Comparison of ENCODE assay signal across 1 cellular context in genomic region chr5:141637266-141637692, GRCh38.
TF ChIP-seq lines count a peak whose summit lies in the region.

No MANE protein-coding gene starts in this region.

TF ChIP-seq in K562, 482 proteins besides CTCF, POLR2A, EP300 and RAD21 (continues in another document):
- peak; percentile 13 to 55; a peak in 2 of 4 replicates for TF ChIP-seq NRF1 (conservative IDR thresholded peaks at IDR 0.05 in 1 of 2, IDR thresholded peaks at IDR 0.05 in 1 of 2)
- TF ChIP-seq, protein P1, sequence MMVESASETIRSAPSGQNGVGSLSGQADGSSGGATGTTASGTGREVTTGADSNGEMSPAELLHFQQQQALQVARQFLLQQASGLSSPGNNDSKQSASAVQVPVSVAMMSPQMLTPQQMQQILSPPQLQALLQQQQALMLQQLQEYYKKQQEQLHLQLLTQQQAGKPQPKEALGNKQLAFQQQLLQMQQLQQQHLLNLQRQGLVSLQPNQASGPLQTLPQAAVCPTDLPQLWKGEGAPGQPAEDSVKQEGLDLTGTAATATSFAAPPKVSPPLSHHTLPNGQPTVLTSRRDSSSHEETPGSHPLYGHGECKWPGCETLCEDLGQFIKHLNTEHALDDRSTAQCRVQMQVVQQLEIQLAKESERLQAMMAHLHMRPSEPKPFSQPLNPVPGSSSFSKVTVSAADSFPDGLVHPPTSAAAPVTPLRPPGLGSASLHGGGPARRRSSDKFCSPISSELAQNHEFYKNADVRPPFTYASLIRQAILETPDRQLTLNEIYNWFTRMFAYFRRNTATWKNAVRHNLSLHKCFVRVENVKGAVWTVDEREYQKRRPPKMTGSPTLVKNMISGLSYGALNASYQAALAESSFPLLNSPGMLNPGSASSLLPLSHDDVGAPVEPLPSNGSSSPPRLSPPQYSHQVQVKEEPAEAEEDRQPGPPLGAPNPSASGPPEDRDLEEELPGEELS (CRISPR knock-in tag; IDR thresholded peaks at IDR 0.05; ENCODE audit: borderline replicate concordance), result no peak
- no peak for TF ChIP-seq PHB (CRISPR knock-in tag; IDR thresholded peaks at IDR 0.05)
- TF ChIP-seq PCBP1 (IDR thresholded peaks at IDR 0.05; ENCODE audit: low read depth, low read length, poor library complexity, severe bottlenecking), result peak; percentile 76
- 0 out of 2 replicates have a peak, but pooled peaks have one; percentile 46 for TF ChIP-seq GABPA (tag; conservative IDR thresholded peaks at IDR 0.05; ENCODE audit: low read depth)
- TF ChIP-seq PKNOX1 (IDR thresholded peaks at IDR 0.05), result no peak
- no peak for TF ChIP-seq HOXB6 (CRISPR knock-in tag; IDR thresholded peaks at IDR 0.05; ENCODE audit: borderline replicate concordance)
- peak; percentile 1 for TF ChIP-seq HMGN3 (IDR thresholded peaks at IDR 0.05; ENCODE audit: borderline replicate concordance, extremely low read depth, insufficient read length, low read depth, low read length)
- TF ChIP-seq, protein P2, sequence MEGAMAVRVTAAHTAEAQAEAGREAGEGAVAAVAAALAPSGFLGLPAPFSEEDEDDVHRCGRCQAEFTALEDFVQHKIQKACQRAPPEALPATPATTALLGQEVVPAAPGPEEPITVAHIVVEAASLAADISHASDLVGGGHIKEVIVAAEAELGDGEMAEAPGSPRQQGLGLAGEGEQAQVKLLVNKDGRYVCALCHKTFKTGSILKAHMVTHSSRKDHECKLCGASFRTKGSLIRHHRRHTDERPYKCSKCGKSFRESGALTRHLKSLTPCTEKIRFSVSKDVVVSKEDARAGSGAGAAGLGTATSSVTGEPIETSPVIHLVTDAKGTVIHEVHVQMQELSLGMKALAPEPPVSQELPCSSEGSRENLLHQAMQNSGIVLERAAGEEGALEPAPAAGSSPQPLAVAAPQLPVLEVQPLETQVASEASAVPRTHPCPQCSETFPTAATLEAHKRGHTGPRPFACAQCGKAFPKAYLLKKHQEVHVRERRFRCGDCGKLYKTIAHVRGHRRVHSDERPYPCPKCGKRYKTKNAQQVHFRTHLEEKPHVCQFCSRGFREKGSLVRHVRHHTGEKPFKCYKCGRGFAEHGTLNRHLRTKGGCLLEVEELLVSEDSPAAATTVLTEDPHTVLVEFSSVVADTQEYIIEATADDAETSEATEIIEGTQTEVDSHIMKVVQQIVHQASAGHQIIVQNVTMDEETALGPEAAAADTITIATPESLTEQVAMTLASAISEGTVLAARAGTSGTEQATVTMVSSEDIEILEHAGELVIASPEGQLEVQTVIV (CRISPR knock-in tag; IDR thresholded peaks at IDR 0.05; ENCODE audit: borderline replicate concordance), result no peak
- peak; percentile 56 for TF ChIP-seq U2AF1 (optimal IDR thresholded peaks at IDR 0.05; ENCODE audit: low read depth, low read length)
- TF ChIP-seq ZNF232 (CRISPR knock-in tag; IDR thresholded peaks at IDR 0.05), result 0 out of 2 replicates have a peak, but pooled peaks have one; percentile 42
- peak in 1 of 2 experiments; percentile 12 for TF ChIP-seq E2F6 (IDR thresholded peaks at IDR 0.05; ENCODE audit: borderline replicate concordance in 1 of 2, extremely low read depth in 1 of 2, insufficient read depth in 1 of 2, insufficient read length in 1 of 2, low read depth in 1 of 2, low read length in 1 of 2, poor library complexity in 1 of 2, severe bottlenecking in 1 of 2)
- TF ChIP-seq, protein P3, sequence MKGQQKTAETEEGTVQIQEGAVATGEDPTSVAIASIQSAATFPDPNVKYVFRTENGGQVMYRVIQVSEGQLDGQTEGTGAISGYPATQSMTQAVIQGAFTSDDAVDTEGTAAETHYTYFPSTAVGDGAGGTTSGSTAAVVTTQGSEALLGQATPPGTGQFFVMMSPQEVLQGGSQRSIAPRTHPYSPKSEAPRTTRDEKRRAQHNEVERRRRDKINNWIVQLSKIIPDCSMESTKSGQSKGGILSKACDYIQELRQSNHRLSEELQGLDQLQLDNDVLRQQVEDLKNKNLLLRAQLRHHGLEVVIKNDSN (CRISPR knock-in tag; IDR thresholded peaks at IDR 0.05), result 0 out of 2 replicates have a peak, but pooled peaks have one; percentile 6
- no peak for TF ChIP-seq CREB5 (CRISPR knock-in tag; IDR thresholded peaks at IDR 0.05)
- TF ChIP-seq GATA2 (CRISPR knock-in tag; IDR thresholded peaks at IDR 0.05), result no peak
- TF ChIP-seq RBFOX2 (IDR thresholded peaks at IDR 0.05; ENCODE audit: low read depth, low read length), result peak; percentile 24
- no peak for TF ChIP-seq JUNB (CRISPR knock-in tag; conservative IDR thresholded peaks at IDR 0.05)
- no peak for TF ChIP-seq ZNF165 (CRISPR knock-in tag; IDR thresholded peaks at IDR 0.05; ENCODE audit: borderline replicate concordance)
- TF ChIP-seq ETV6 (IDR thresholded peaks at IDR 0.05; ENCODE audit: borderline replicate concordance in 1 of 2, low read depth in 2 of 2, low read length in 1 of 2), result no peak
- no peak for TF ChIP-seq ETV6 (CRISPR knock-in tag; IDR thresholded peaks at IDR 0.05; ENCODE audit: borderline replicate concordance)
- TF ChIP-seq SNRNP70 (optimal IDR thresholded peaks at IDR 0.05; ENCODE audit: low read depth, low read length), result no peak
- TF ChIP-seq NFIX (CRISPR knock-in tag; IDR thresholded peaks at IDR 0.05; ENCODE audit: low read depth), result no peak
- TF ChIP-seq EGR1 (conservative IDR thresholded peaks at IDR 0.05), result 0 out of 2 replicates have a peak, but pooled peaks have one; percentile 21
- peak; percentile 19 for TF ChIP-seq POLR2G (IDR thresholded peaks at IDR 0.05; ENCODE audit: low read depth, low read length)
- TF ChIP-seq, protein P4, sequence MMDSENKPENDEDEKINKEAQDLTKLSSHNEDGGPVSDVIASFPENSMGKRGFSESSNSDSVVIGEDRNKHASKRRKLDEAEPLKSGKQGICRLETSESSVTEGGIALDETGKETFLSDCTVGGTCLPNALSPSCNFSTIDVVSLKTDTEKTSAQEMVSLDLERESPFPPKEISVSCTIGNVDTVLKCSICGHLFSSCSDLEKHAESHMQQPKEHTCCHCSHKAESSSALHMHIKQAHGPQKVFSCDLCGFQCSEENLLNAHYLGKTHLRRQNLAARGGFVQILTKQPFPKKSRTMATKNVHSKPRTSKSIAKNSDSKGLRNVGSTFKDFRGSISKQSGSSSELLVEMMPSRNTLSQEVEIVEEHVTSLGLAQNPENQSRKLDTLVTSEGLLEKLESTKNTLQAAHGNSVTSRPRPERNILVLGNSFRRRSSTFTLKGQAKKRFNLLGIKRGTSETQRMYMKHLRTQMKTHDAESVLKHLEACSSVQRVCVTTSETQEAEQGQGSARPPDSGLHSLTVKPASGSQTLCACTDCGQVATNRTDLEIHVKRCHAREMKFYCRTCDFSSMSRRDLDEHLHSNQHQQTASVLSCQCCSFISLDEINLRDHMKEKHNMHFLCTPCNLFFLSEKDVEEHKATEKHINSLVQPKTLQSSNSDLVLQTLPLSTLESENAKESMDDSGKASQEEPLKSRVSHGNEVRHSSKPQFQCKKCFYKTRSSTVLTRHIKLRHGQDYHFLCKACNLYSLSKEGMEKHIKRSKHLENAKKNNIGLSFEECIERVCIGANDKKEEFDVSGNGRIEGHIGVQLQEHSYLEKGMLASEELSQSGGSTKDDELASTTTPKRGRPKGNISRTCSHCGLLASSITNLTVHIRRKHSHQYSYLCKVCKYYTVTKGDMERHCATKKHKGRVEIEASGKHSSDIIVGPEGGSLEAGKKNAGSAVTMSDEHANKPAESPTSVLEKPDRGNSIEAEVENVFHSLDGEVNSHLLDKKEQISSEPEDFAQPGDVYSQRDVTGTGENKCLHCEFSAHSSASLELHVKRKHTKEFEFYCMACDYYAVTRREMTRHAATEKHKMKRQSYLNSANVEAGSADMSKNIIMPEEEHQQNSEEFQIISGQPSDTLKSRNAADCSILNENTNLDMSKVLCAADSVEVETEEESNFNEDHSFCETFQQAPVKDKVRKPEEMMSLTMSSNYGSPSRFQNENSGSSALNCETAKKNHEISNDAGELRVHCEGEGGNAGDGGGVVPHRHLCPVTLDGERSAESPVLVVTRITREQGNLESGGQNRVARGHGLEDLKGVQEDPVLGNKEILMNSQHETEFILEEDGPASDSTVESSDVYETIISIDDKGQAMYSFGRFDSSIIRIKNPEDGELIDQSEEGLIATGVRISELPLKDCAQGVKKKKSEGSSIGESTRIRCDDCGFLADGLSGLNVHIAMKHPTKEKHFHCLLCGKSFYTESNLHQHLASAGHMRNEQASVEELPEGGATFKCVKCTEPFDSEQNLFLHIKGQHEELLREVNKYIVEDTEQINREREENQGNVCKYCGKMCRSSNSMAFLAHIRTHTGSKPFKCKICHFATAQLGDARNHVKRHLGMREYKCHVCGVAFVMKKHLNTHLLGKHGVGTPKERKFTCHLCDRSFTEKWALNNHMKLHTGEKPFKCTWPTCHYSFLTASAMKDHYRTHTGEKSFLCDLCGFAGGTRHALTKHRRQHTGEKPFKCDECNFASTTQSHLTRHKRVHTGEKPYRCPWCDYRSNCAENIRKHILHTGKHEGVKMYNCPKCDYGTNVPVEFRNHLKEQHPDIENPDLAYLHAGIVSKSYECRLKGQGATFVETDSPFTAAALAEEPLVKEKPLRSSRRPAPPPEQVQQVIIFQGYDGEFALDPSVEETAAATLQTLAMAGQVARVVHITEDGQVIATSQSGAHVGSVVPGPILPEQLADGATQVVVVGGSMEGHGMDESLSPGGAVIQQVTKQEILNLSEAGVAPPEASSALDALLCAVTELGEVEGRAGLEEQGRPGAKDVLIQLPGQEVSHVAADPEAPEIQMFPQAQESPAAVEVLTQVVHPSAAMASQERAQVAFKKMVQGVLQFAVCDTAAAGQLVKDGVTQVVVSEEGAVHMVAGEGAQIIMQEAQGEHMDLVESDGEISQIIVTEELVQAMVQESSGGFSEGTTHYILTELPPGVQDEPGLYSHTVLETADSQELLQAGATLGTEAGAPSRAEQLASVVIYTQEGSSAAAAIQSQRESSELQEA (IDR thresholded peaks at IDR 0.05; ENCODE audit: low read depth), result no peak
- TF ChIP-seq FOXK1 (CRISPR knock-in tag; IDR thresholded peaks at IDR 0.05; ENCODE audit: borderline replicate concordance), result peak; percentile 52; the same call in 1 of the 2 replicates
- no peak for TF ChIP-seq ZC3H11A (IDR thresholded peaks at IDR 0.05; ENCODE audit: low read depth, low read length)
- no peak for TF ChIP-seq ZNF124 (CRISPR knock-in tag; IDR thresholded peaks at IDR 0.05)
- TF ChIP-seq KAT7 (CRISPR knock-in tag; IDR thresholded peaks at IDR 0.05; ENCODE audit: borderline replicate concordance), result no peak
- TF ChIP-seq L3MBTL2 (IDR thresholded peaks at IDR 0.05), result 0 out of 2 replicates have a peak, but pooled peaks have one; percentile 12
- 0 out of 4 replicates have a peak, but pooled peaks of 1 of the 2 experiments have one; percentile 26 for TF ChIP-seq HDAC1 (IDR thresholded peaks at IDR 0.05)
- TF ChIP-seq SNIP1 (IDR thresholded peaks at IDR 0.05; ENCODE audit: low read depth), result no peak
- TF ChIP-seq, protein P5, sequence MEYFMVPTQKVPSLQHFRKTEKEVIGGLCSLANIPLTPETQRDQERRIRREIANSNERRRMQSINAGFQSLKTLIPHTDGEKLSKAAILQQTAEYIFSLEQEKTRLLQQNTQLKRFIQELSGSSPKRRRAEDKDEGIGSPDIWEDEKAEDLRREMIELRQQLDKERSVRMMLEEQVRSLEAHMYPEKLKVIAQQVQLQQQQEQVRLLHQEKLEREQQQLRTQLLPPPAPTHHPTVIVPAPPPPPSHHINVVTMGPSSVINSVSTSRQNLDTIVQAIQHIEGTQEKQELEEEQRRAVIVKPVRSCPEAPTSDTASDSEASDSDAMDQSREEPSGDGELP (CRISPR knock-in tag; IDR thresholded peaks at IDR 0.05; ENCODE audit: borderline replicate concordance), result peak; percentile 6; the same call in 1 of the 2 replicates
- TF ChIP-seq SRF (CRISPR knock-in tag; IDR thresholded peaks at IDR 0.05), result no peak
- TF ChIP-seq, protein P6, sequence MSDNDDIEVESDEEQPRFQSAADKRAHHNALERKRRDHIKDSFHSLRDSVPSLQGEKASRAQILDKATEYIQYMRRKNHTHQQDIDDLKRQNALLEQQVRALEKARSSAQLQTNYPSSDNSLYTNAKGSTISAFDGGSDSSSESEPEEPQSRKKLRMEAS (CRISPR knock-in tag; IDR thresholded peaks at IDR 0.05), result 0 out of 2 replicates have a peak, but pooled peaks have one; percentile 10
- no peak for TF ChIP-seq CBFB (CRISPR knock-in tag; IDR thresholded peaks at IDR 0.05)
- TF ChIP-seq ZNF695 (CRISPR knock-in tag; IDR thresholded peaks at IDR 0.05), result no peak
- TF ChIP-seq MAZ (CRISPR knock-in tag; conservative IDR thresholded peaks at IDR 0.05 in 1 of 2, IDR thresholded peaks at IDR 0.05 in 1 of 2), result no peak
- TF ChIP-seq HDAC6 (IDR thresholded peaks at IDR 0.05; ENCODE audit: low read depth, low read length), result no peak
- peak; percentile 61 for TF ChIP-seq FIP1L1 (IDR thresholded peaks at IDR 0.05; ENCODE audit: low read depth, low read length, poor library complexity, severe bottlenecking)
- TF ChIP-seq RBM14 (IDR thresholded peaks at IDR 0.05; ENCODE audit: borderline replicate concordance, insufficient read depth, low read depth, low read length), result peak; percentile 30; the same call in 1 of the 2 replicates
- no peak for TF ChIP-seq TCFL5 (CRISPR knock-in tag; conservative IDR thresholded peaks at IDR 0.05)
